1 cellular context compared by ENCODE assay signal in genomic region chr7:44847920-44848634, GRCh38.
A peak's percentile ranks its signal among the peaks of the same experiment; 100 is the strongest.
TF ChIP-seq lines count a peak whose summit lies in the region.

Gene H2AZ2 (minus strand): TSS chr7:44848087. CDS start chr7:44847971, 116 bp downstream.

TF ChIP-seq in HepG2, 621 proteins besides CTCF, POLR2A, EP300 and RAD21 (continued from another document and continues in another):
- TF ChIP-seq PRDM10 (CRISPR knock-in tag; IDR thresholded peaks at IDR 0.05; ENCODE audit: low read depth) (no peak), THAP11 (CRISPR knock-in tag; IDR thresholded peaks at IDR 0.05) (peak; percentile 76), ZBTB20 (CRISPR knock-in tag; IDR thresholded peaks at IDR 0.05; ENCODE audit: borderline replicate concordance, low read depth) (peak; percentile 44; the same call in 1 of the 2 replicates), RBFOX2 (IDR thresholded peaks at IDR 0.05; ENCODE audit: low read depth, low read length) (peak; percentile 91), SIN3B (IDR thresholded peaks at IDR 0.05; ENCODE audit: low read length) (no peak), ZBTB1 (CRISPR knock-in tag; IDR thresholded peaks at IDR 0.05; ENCODE audit: borderline replicate concordance) (no peak), HIVEP1 (CRISPR knock-in tag; IDR thresholded peaks at IDR 0.05) (peak; percentile 66; the same call in 1 of the 2 replicates), BCL6 (CRISPR knock-in tag; IDR thresholded peaks at IDR 0.05) (no peak), ATF4 (CRISPR knock-in tag; IDR thresholded peaks at IDR 0.05) (peak in 1 of 2 experiments; percentile 92; a peak in 2 of 4 replicates), BRCA1 (CRISPR knock-in tag; IDR thresholded peaks at IDR 0.05) (peak; percentile 24; the same call in 1 of the 2 replicates), MAX (IDR thresholded peaks at IDR 0.05) (peak; percentile 67), POGZ (CRISPR knock-in tag; IDR thresholded peaks at IDR 0.05) (peak; percentile 91), MNT (IDR thresholded peaks at IDR 0.05) (peak; percentile 53), ZNF496 (CRISPR knock-in tag; IDR thresholded peaks at IDR 0.05; ENCODE audit: insufficient replicate concordance) (no peak), ZNF703 (CRISPR knock-in tag; IDR thresholded peaks at IDR 0.05; ENCODE audit: borderline replicate concordance) (no peak), ZNF546 (CRISPR knock-in tag; conservative IDR thresholded peaks at IDR 0.05) (peak; percentile 81; the same call in 1 of the 2 replicates), IKZF5 (CRISPR knock-in tag; IDR thresholded peaks at IDR 0.05) (peak; percentile 59), POGK (CRISPR knock-in tag; conservative IDR thresholded peaks at IDR 0.05) (peak; percentile 65), ADNP (CRISPR knock-in tag; IDR thresholded peaks at IDR 0.05) (no peak), REPIN1 (CRISPR knock-in tag; IDR thresholded peaks at IDR 0.05; ENCODE audit: borderline replicate concordance, low read depth) (peak; percentile 65), CEBPG (CRISPR knock-in tag; IDR thresholded peaks at IDR 0.05) (peak; percentile 78), HDAC6 (IDR thresholded peaks at IDR 0.05; ENCODE audit: low read depth, low read length) (no peak), NFAT5 (CRISPR knock-in tag; IDR thresholded peaks at IDR 0.05) (0 out of 2 replicates have a peak, but pooled peaks have one; percentile 69), PBX2 (CRISPR knock-in tag; IDR thresholded peaks at IDR 0.05) (peak; percentile 98), ZNF510 (CRISPR knock-in tag; IDR thresholded peaks at IDR 0.05; ENCODE audit: low read depth) (peak; percentile 58; the same call in 1 of the 2 replicates), GTF3A (CRISPR knock-in tag; conservative IDR thresholded peaks at IDR 0.05) (no peak), SNAPC5 (CRISPR knock-in tag; IDR thresholded peaks at IDR 0.05; ENCODE audit: borderline replicate concordance) (no peak), REXO4 (CRISPR knock-in tag; IDR thresholded peaks at IDR 0.05; ENCODE audit: borderline replicate concordance) (0 out of 2 replicates have a peak, but pooled peaks have one; percentile 27), KLF12 (CRISPR knock-in tag; IDR thresholded peaks at IDR 0.05; ENCODE audit: borderline replicate concordance) (no peak)
